In genomic region chr14:90804776-90805391, GRCh38 we compare ENCODE assay signal across 15 cellular contexts.
"Had no signal": no experiment of that assay in that cellular context is flagged by ENCODE, and none has a peak within 500 bp of the region (broad histone marks: within the 10 kb centered on the region; RNA-seq: fewer than 3 reads in every experiment).

No MANE protein-coding gene starts in this region.

- H3K27ac Mint-ChIP-seq: activated CD4-positive, alpha-beta T cell treated with anti-CD3 and anti-CD28 coated beads, Interleukin-2, amount 10 ng/mL, durations not matched to agents 7 days and 5 days; activated T-helper 1 cell treated with anti-CD3 and anti-CD28 coated beads, Interleukin-12 subunit alpha, Interleukin-12 subunit beta, Interleukin-2, Interleukin-4 antibody, amounts not matched to agents 30 ng/mL and 10 ng/mL and 1 ng/mL, durations not matched to agents 14 hours and 24 hours and 36 hours; stimulated activated naive CD8-positive, alpha-beta T cell treated with anti-CD3 and anti-CD28 coated beads, Interleukin-15, Interleukin-2, amounts not matched to agents 100 ng/mL and 50 ng/mL, for 24 hours had no signal

- FAIRE-seq: bronchial epithelial cell, TTC549 had no signal

- H3K9me3 Mint-ChIP-seq: activated CD4-positive, alpha-beta T cell treated with anti-CD3 and anti-CD28 coated beads, Interleukin-2, amount 10 ng/mL, durations not matched to agents 7 days and 5 days; activated T-helper 1 cell treated with anti-CD3 and anti-CD28 coated beads, Interleukin-12 subunit alpha, Interleukin-12 subunit beta, Interleukin-2, Interleukin-4 antibody, amounts not matched to agents 30 ng/mL and 10 ng/mL and 1 ng/mL, durations not matched to agents 14 hours and 24 hours and 36 hours; mesothelial cell of epicardium; stimulated activated naive CD8-positive, alpha-beta T cell treated with anti-CD3 and anti-CD28 coated beads, Interleukin-15, Interleukin-2, amounts not matched to agents 100 ng/mL and 50 ng/mL, for 24 hours had no signal

- H3K9me3 ChIP-seq: ascending aorta, testis had no signal

- DNase-seq: activated CD4-positive, alpha-beta T cell treated with anti-CD3 and anti-CD28 coated beads, Interleukin-2, amount 10 ng/mL, durations not matched to agents 7 days and 5 days; activated CD4-positive, CD25-positive, alpha-beta regulatory T cell; activated CD8-positive, alpha-beta memory T cell treated with anti-CD3 and anti-CD28 coated beads, Interleukin-2, amount 50 U/mL, for 48 hours; activated naive CD4-positive, alpha-beta T cell; dorsolateral prefrontal cortex; hypothalamus; testis had no signal

- ATAC-seq: esophagus mucosa, sciatic nerve had no signal

- H3K4me3 Mint-ChIP-seq: activated CD4-positive, alpha-beta T cell treated with anti-CD3 and anti-CD28 coated beads, Interleukin-2, amount 10 ng/mL, durations not matched to agents 7 days and 5 days; activated T-helper 1 cell treated with anti-CD3 and anti-CD28 coated beads, Interleukin-12 subunit alpha, Interleukin-12 subunit beta, Interleukin-2, Interleukin-4 antibody, amounts not matched to agents 30 ng/mL and 10 ng/mL and 1 ng/mL, durations not matched to agents 14 hours and 24 hours and 36 hours; mesothelial cell of epicardium; stimulated activated naive CD8-positive, alpha-beta T cell treated with anti-CD3 and anti-CD28 coated beads, Interleukin-15, Interleukin-2, amounts not matched to agents 100 ng/mL and 50 ng/mL, for 24 hours had no signal

- H3K36me3 ChIP-seq: ascending aorta had no signal

- H3K27me3 ChIP-seq: ascending aorta, dorsolateral prefrontal cortex, testis had no signal

- H3K27me3 Mint-ChIP-seq: activated CD4-positive, alpha-beta T cell treated with anti-CD3 and anti-CD28 coated beads, Interleukin-2, amount 10 ng/mL, durations not matched to agents 7 days and 5 days; stimulated activated naive CD8-positive, alpha-beta T cell treated with anti-CD3 and anti-CD28 coated beads, Interleukin-15, Interleukin-2, amounts not matched to agents 100 ng/mL and 50 ng/mL, for 24 hours had no signal

- H3K4me3 ChIP-seq: ascending aorta, dorsolateral prefrontal cortex, testis had no signal

- H3K27ac ChIP-seq: testis had no signal
